ENCODE assay signal across 8 cellular contexts in the genomic region with DNA sequence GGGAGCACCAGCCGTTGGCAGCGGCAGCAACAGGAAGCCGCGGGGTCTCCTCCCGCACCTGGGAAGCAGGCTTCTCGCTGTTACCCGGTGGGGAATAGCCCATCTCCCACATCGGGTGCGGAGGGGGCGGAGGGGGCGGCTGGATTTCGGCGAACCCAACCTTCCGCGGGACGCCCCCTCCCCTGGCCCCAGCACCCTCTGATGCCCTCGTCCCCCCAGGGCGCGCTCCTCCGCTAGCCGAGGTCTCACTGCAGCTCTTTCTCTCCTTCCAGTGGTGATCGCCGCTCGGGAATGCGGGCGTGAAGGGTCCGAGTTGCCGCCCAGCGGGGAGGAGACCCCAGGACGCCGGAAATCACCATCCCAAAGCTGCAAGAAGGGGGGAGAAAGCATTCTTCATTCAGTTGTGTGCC. TPM values are rescaled to one million over a fixed set of nuclear protein-coding genes. Genes with fewer than 3 reads are reported as not detected.
A peak's percentile ranks its signal among the peaks of the same experiment; 100 is the strongest.
DNase-seq lines count a peak whose midpoint lies in the region; ATAC-seq and TF ChIP-seq lines count a peak whose summit lies in the region.

No MANE protein-coding gene starts in this region.

- H3K9me3 ChIP-seq in SK-N-MC (ENCODE audit: low read depth, low read length): no peaks in the 10 kb centered on the region
- peaks cover 0 to under 1% (median 0%) of the 10 kb centered on the region in 3 donors for H3K9me3 ChIP-seq in esophagus squamous epithelium

- TF ChIP-seq CTCF in esophagus squamous epithelium (IDR thresholded peaks at IDR 0.05): no peak
- no peak for TF ChIP-seq CTCF in neural crest cell (conservative IDR thresholded peaks at IDR 0.05)

- H3K27ac Mint-ChIP-seq in neural crest cell (ENCODE audit: unreplicated experiment): no peak overlapping the region

- H3K36me3 ChIP-seq in SK-N-MC (ENCODE audit: insufficient read depth, low read length) (no peaks in the 10 kb centered on the region), esophagus squamous epithelium (no peaks in the 10 kb centered on the region)

- H3K4me3 ChIP-seq in SK-N-MC: peak overlapping the region; percentile 88
- H3K4me3 ChIP-seq in esophagus squamous epithelium: peak overlapping the region; percentile 57 to 78 (median 71)

- ATAC-seq in GM18505 (IDR thresholded peaks at IDR 0.05; ENCODE audit: unreplicated experiment) (peak; percentile 0), HG03439 (IDR thresholded peaks at IDR 0.05; ENCODE audit: unreplicated experiment) (no peak)

- peaks cover 9 to 67% (median 14%) of the 10 kb centered on the region in 3 donors for H3K4me1 ChIP-seq in esophagus squamous epithelium

- H3K36me3 Mint-ChIP-seq in neural crest cell (ENCODE audit: low read depth): peaks cover 4% of the 10 kb centered on the region

- peak overlapping the region; percentile 69 for H3K9ac ChIP-seq in SK-N-MC (ENCODE audit: insufficient read length)

- 0% methylated on average over 1 to 13 of the region's 31 CpGs for WGBS in esophagus squamous epithelium, 2 donors

- peaks cover 22% of the 10 kb centered on the region for H3K4me1 Mint-ChIP-seq in neural crest cell

- peaks cover 0 to 33% (median 0%) of the 10 kb centered on the region in 4 donors for H3K27me3 ChIP-seq in esophagus squamous epithelium

- intact Hi-C loops in esophagus squamous epithelium (cut with DNase I): loop anchor here (5.0 kb wide), 2 partner anchors 125 to 205 kb away; no protein-coding TSS in a partner anchor

- H3K27ac ChIP-seq in SK-N-MC: no peak overlapping the region
- H3K27ac ChIP-seq in esophagus squamous epithelium: peak overlapping the region; percentile 86 to 99 (median 94)

- peaks cover 34% of the 10 kb centered on the region for H3K27me3 Mint-ChIP-seq in neural crest cell (ENCODE audit: low read depth)

- TF ChIP-seq POLR2A in GM18505 (IDR thresholded peaks at IDR 0.05; ENCODE audit: borderline replicate concordance, extremely low read depth, insufficient read depth, insufficient read length) (no peak), esophagus squamous epithelium (IDR thresholded peaks at IDR 0.05) (no peak)

- peak overlapping the region; percentile 97 for H3K4me3 Mint-ChIP-seq in neural crest cell

- H3K9me3 Mint-ChIP-seq in neural crest cell: peaks cover 4% of the 10 kb centered on the region

- DNase-seq in 8988T (peak; percentile 50), SK-N-MC (ENCODE audit: low read depth, low spot score) (no peak), esophagus squamous epithelium (lab: John Stamatoyannopoulos, UW) (no peak), neural crest cell (ENCODE audit: low read depth, low spot score) (peak; percentile 46), T-helper 9 cell (no peak), cortex of kidney (lab: John Stamatoyannopoulos, UW) (no peak)

RNA-seq across cellular contexts. Expression of a gene that starts 0.3 kb away (rescaled TPM):
- 10 to 100 TPM in 1 of 4 donors, 1 to 10 TPM in 3; 2.9 to 19.5 (median 3.9) TPM for total RNA-seq in esophagus squamous epithelium
- total RNA-seq in neural crest cell: 3.0 and 4.7 TPM in 2 replicates

RNA-seq across cellular contexts. Expression of a gene that starts 57.5 kb away (rescaled TPM):
- total RNA-seq in esophagus squamous epithelium: 10 to 100 TPM in 2 of 4 donors, 1 to 10 TPM in 2; 2.5 to 13.9 (median 10.3) TPM
- 17.0 and 23.8 TPM in 2 replicates for total RNA-seq in neural crest cell

Comparison
In these comparisons a context has a peak if more than half of its experiments do, and no peak if none do; other contexts are left out.
1. DNase-seq: peak in 8988T (single experiment) and neural crest cell (single experiment); none in SK-N-MC (single experiment), esophagus squamous epithelium (single experiment), T-helper 9 cell (single experiment) and cortex of kidney (single experiment).